ENCODE assay signal across 25 cellular contexts in genomic region chr2:121004271-121004812, GRCh38.
"Had no signal": no experiment of that assay in that cellular context is flagged by ENCODE, and none has a peak within 500 bp of the region (broad histone marks: within the 10 kb centered on the region; RNA-seq: fewer than 3 reads in every experiment).

No MANE protein-coding gene starts in this region.

- H3K4me3 ChIP-seq: K562, SJSA1 had no signal

- H3K36me3 ChIP-seq: SJSA1 had no signal

- H3K27ac ChIP-seq: HL-60, KMS-11, SJSA1 had no signal

- H3K27ac Mint-ChIP-seq: IgD-negative memory B cell had no signal

- H3K4me2 ChIP-seq: KMS-11 had no signal

- H3K9me3 ChIP-seq: SJSA1 had no signal

- ATAC-seq: K562 had no signal

- H3K36me3 Mint-ChIP-seq: IgD-negative memory B cell had no signal

- H3K4me1 ChIP-seq: SJSA1 had no signal

- H3K4me3 Mint-ChIP-seq: IgD-negative memory B cell had no signal

- H3K9ac ChIP-seq: KMS-11 had no signal

- H3K4me1 Mint-ChIP-seq: IgD-negative memory B cell had no signal

- H3K27me3 ChIP-seq: SJSA1 had no signal

- DNase-seq: Kasumi-1, MM.1S, MV-4-11, NCI-H1048, NCI-H1105 treated with DMSO at 0.1 percent for 48 hours, NCI-H1417 treated with DMSO at 0.1 percent for 48 hours, NCI-H146, NCI-H187, NCI-H2029, NCI-H2081 treated with DMSO at 0.1 percent for 48 hours, NCI-H2171, NCI-H226, NCI-H446, NCI-H510A, NCI-H524 treated with DMSO at 0.1 percent for 48 hours, NCI-H69, NCI-H774, Right ventricle myocardium superior, RPMI8226, SIG-M5 had no signal
